16 cellular contexts compared by ENCODE assay signal in genomic region chr9:89457376-89457855, GRCh38. TPM values are rescaled to one million over a fixed set of nuclear protein-coding genes. Genes with fewer than 3 reads are reported as not detected.
DNase-seq lines count a peak whose midpoint lies in the region; ATAC-seq and TF ChIP-seq lines count a peak whose summit lies in the region.
"Had no signal": no experiment of that assay in that cellular context is flagged by ENCODE, and none has a peak within 500 bp of the region (broad histone marks: within the 10 kb centered on the region; RNA-seq: fewer than 3 reads in every experiment).

No MANE protein-coding gene starts in this region.

- H3K27me3 ChIP-seq in Peyer's patch (no peaks in the 10 kb centered on the region), neutrophil (no peaks in the 10 kb centered on the region), smooth muscle cell (ENCODE audit: low read depth) (no peaks in the 10 kb centered on the region)
- H3K27me3 ChIP-seq: breast epithelium, gastrocnemius medialis, left lung, upper lobe of left lung had no signal

- peaks cover 90% of the 10 kb centered on the region for H3K4me1 Mint-ChIP-seq in activated CD8-positive, alpha-beta memory T cell treated with anti-CD3 and anti-CD28 coated beads, Interleukin-2, amount 10 ng/mL, durations not matched to agents 7 days and 5 days
- H3K4me1 Mint-ChIP-seq in activated naive CD8-positive, alpha-beta T cell treated with anti-CD3 and anti-CD28 coated beads for 36 hours = peaks cover 88% of the 10 kb centered on the region

- H2AFZ ChIP-seq in smooth muscle cell (ENCODE audit: low read depth) = no peak overlapping the region

- ATAC-seq in activated CD8-positive, alpha-beta memory T cell treated with anti-CD3 and anti-CD28 coated beads, Interleukin-2, amount 10 ng/mL, durations not matched to agents 7 days and 5 days = no peak
- ATAC-seq: gastrocnemius medialis, left lung had no signal

- no peaks in the 10 kb centered on the region for H4K20me1 ChIP-seq in smooth muscle cell (ENCODE audit: low read depth)

- TF ChIP-seq CTCF in Peyer's patch (IDR thresholded peaks at IDR 0.05) (no peak), neutrophil (IDR thresholded peaks at IDR 0.05) (no peak), smooth muscle cell (IDR thresholded peaks at IDR 0.05; ENCODE audit: borderline replicate concordance, insufficient read depth, poor library complexity, severe bottlenecking) (no peak)

- CTCF ChIA-PET in activated CD8-positive, alpha-beta memory T cell treated with anti-CD3 and anti-CD28 coated beads, Interleukin-2, amount 10 ng/mL, durations not matched to agents 7 days and 5 days (lab: Charles Lee) = interaction anchor here (1.2 to 3.5 kb wide), 7 partner anchors 9 to 91 kb away, joined by 3 to 23 read pairs (median 10); no protein-coding TSS in a partner anchor

- no peak for DNase-seq in activated CD8-positive, alpha-beta memory T cell treated with anti-CD3 and anti-CD28 coated beads, Interleukin-2, amount 10 ng/mL, durations not matched to agents 7 days and 5 days
- DNase-seq in activated CD8-positive, alpha-beta memory T cell treated with anti-CD3 and anti-CD28 coated beads for 24 hours = no peak
- no peak for DNase-seq in Peyer's patch
- no peak for DNase-seq in activated naive CD8-positive, alpha-beta T cell treated with anti-CD3 and anti-CD28 coated beads for 36 hours
- no peak for DNase-seq in NCI-H2081 (lab: John Stamatoyannopoulos, UW)
- DNase-seq in smooth muscle cell (lab: John Stamatoyannopoulos, UW; ENCODE audit: unreplicated experiment) = no peak
- DNase-seq in hypothalamus (lab: John Stamatoyannopoulos, UW) = no peak
- DNase-seq: gastrocnemius medialis, GOT3, NCI-H1436 treated with DMSO at 0.1 percent for 48 hours, NCI-H345, upper lobe of left lung had no signal

- H3K36me3 ChIP-seq in Peyer's patch (peaks cover 0 to 9% (median 0%) of the 10 kb centered on the region in 3 donors), neutrophil (peaks cover 66% of the 10 kb centered on the region), smooth muscle cell (ENCODE audit: low read depth) (no peaks in the 10 kb centered on the region)
- H3K36me3 ChIP-seq: breast epithelium had no signal

- H3K36me3 Mint-ChIP-seq in activated CD8-positive, alpha-beta memory T cell treated with anti-CD3 and anti-CD28 coated beads, Interleukin-2, amount 10 ng/mL, durations not matched to agents 7 days and 5 days = peaks cover 73% of the 10 kb centered on the region
- H3K36me3 Mint-ChIP-seq in activated naive CD8-positive, alpha-beta T cell treated with anti-CD3 and anti-CD28 coated beads for 36 hours = peaks cover 82% of the 10 kb centered on the region

- peak overlapping the region; percentile 87 for H3K27ac Mint-ChIP-seq in activated CD8-positive, alpha-beta memory T cell treated with anti-CD3 and anti-CD28 coated beads, Interleukin-2, amount 10 ng/mL, durations not matched to agents 7 days and 5 days
- H3K27ac Mint-ChIP-seq in activated naive CD8-positive, alpha-beta T cell treated with anti-CD3 and anti-CD28 coated beads for 36 hours = peak overlapping the region; percentile 98

- TF ChIP-seq POLR2A in Peyer's patch (IDR thresholded peaks at IDR 0.05) = no peak

- no peak overlapping the region for H3K4me2 ChIP-seq in smooth muscle cell

- WGBS in smooth muscle cell (ENCODE audit: low lambda C conversion rate) = 87% methylated on average over 9 of the region's 9 CpGs

- H3F3A ChIP-seq in smooth muscle cell (ENCODE audit: low read depth) = no peaks in the 10 kb centered on the region

- no peaks in the 10 kb centered on the region for H3K9me3 Mint-ChIP-seq in activated CD8-positive, alpha-beta memory T cell treated with anti-CD3 and anti-CD28 coated beads, Interleukin-2, amount 10 ng/mL, durations not matched to agents 7 days and 5 days (ENCODE audit: low read depth)
- H3K9me3 Mint-ChIP-seq in activated naive CD8-positive, alpha-beta T cell treated with anti-CD3 and anti-CD28 coated beads for 36 hours = no peaks in the 10 kb centered on the region

- H3K4me3 Mint-ChIP-seq in activated CD8-positive, alpha-beta memory T cell treated with anti-CD3 and anti-CD28 coated beads, Interleukin-2, amount 10 ng/mL, durations not matched to agents 7 days and 5 days = peak overlapping the region; percentile 17
- H3K4me3 Mint-ChIP-seq in activated naive CD8-positive, alpha-beta T cell treated with anti-CD3 and anti-CD28 coated beads for 36 hours = peak overlapping the region; percentile 72

- no peaks in the 10 kb centered on the region for H3K27me3 Mint-ChIP-seq in activated CD8-positive, alpha-beta memory T cell treated with anti-CD3 and anti-CD28 coated beads, Interleukin-2, amount 10 ng/mL, durations not matched to agents 7 days and 5 days
- H3K27me3 Mint-ChIP-seq in activated naive CD8-positive, alpha-beta T cell treated with anti-CD3 and anti-CD28 coated beads for 36 hours = no peaks in the 10 kb centered on the region

- H3K4me1 ChIP-seq in Peyer's patch (peaks cover 0 to 11% (median 5%) of the 10 kb centered on the region in 4 donors), neutrophil (ENCODE audit: control insufficient read depth in 1 of 2, insufficient read depth in 1 of 2, low read depth in 1 of 2, low read length in 1 of 2) (peaks cover 24 to 66% of the 10 kb centered on the region in 2 experiments), smooth muscle cell (ENCODE audit: low read depth) (no peaks in the 10 kb centered on the region)
- H3K4me1 ChIP-seq: breast epithelium had no signal

- no peak overlapping the region for H3K9ac ChIP-seq in smooth muscle cell (ENCODE audit: low read depth)

- H3K27ac ChIP-seq in Peyer's patch (peak overlapping the region; percentile 11 to 70 (median 42)), neutrophil (peak overlapping the region; percentile 66), smooth muscle cell (ENCODE audit: low read depth) (no peak overlapping the region)
- H3K27ac ChIP-seq: breast epithelium, gastrocnemius medialis, left lung, SK-N-MC, upper lobe of left lung had no signal

- H3K9me3 ChIP-seq in Peyer's patch (no peaks in the 10 kb centered on the region), neutrophil (no peaks in the 10 kb centered on the region), smooth muscle cell (replicated peaks; ENCODE audit: low read depth) (no peaks in the 10 kb centered on the region)
- H3K9me3 ChIP-seq: breast epithelium, gastrocnemius medialis, left lung, upper lobe of left lung had no signal

- H3K79me2 ChIP-seq in smooth muscle cell (ENCODE audit: low read depth) = no peaks in the 10 kb centered on the region

- H3K4me3 ChIP-seq in Peyer's patch = no peak overlapping the region
- H3K4me3 ChIP-seq in neutrophil (ENCODE audit: low read depth in 1 of 2, low read length in 1 of 2) = no peak overlapping the region
- H3K4me3 ChIP-seq in smooth muscle cell = no peak overlapping the region
- H3K4me3 ChIP-seq: breast epithelium, gastrocnemius medialis, left lung, SK-N-MC, upper lobe of left lung had no signal

RNA-seq across cellular contexts. Expression of gene SEMA4D, which starts 40.5 kb away (rescaled TPM):
- 100 to 1,000 TPM; 408 to 525 TPM for total RNA-seq in activated CD8-positive, alpha-beta memory T cell treated with anti-CD3 and anti-CD28 coated beads, Interleukin-2, amount 10 ng/mL, durations not matched to agents 7 days and 5 days
- total RNA-seq in Peyer's patch (100 to 1,000 TPM in 1 of 4 donors, 10 to 100 TPM in 3; 24.3 to 124 (median 30.0) TPM), smooth muscle cell (2.4 and 2.7 TPM in 2 replicates)
- total RNA-seq in activated naive CD8-positive, alpha-beta T cell treated with anti-CD3 and anti-CD28 coated beads for 36 hours = 100 to 1,000 TPM; 239 to 245 TPM
- 0.63 and 3.4 TPM in 2 replicates for polyA plus RNA-seq in smooth muscle cell
